Comparison of ENCODE assay signal across 8 cellular contexts in genomic region chr1:54996359-54996868, GRCh38. TPM values are rescaled to one million over a fixed set of nuclear protein-coding genes. Genes with fewer than 3 reads are reported as not detected.
DNase-seq lines count a peak whose midpoint lies in the region; ATAC-seq and TF ChIP-seq lines count a peak whose summit lies in the region.

No MANE protein-coding gene starts in this region.

- intact Hi-C loops in right lobe of liver (cut with DNase I) = loop anchor here (5.0 kb wide), 2 partner anchors 44 to 49 kb away; no protein-coding TSS in a partner anchor

- no peak for TF ChIP-seq POLR2A in right lobe of liver (IDR thresholded peaks at IDR 0.05)

- TF ChIP-seq CTCF in GM12872 (IDR thresholded peaks at IDR 0.05; ENCODE audit: insufficient read depth, low read depth, low read length) (peak; percentile 76), coronary artery (IDR thresholded peaks at IDR 0.05) (peak; percentile 76), right lobe of liver (IDR thresholded peaks at IDR 0.05) (peak; percentile 70 to 78 (median 74))

- no peak overlapping the region for H3K27ac ChIP-seq in coronary artery
- no peak overlapping the region for H3K27ac ChIP-seq in right lobe of liver

- H3K27me3 ChIP-seq in right lobe of liver = no peaks in the 10 kb centered on the region

- H3K9me3 ChIP-seq in right lobe of liver = no peaks in the 10 kb centered on the region

- ATAC-seq in HG02885 (IDR thresholded peaks at IDR 0.05; ENCODE audit: poor library complexity, unreplicated experiment) (peak; percentile 69), right lobe of liver (peak; percentile 83 to 95 (median 93)), HG03457 (IDR thresholded peaks at IDR 0.05; ENCODE audit: unreplicated experiment) (no peak)

- H3K4me1 ChIP-seq in right lobe of liver = peaks cover 0 to 7% (median 0%) of the 10 kb centered on the region in 4 donors

- 4% methylated on average over 4 of the region's 23 CpGs for WGBS in right lobe of liver (ENCODE audit: insufficient coverage, low coverage, low lambda C conversion rate, missing lambda C conversion rate)

- DNase-seq in NCI-H526 treated with DMSO at 0.1 percent for 48 hours (lab: John Stamatoyannopoulos, UW) = peak; percentile 40
- peak; percentile 78 for DNase-seq in activated CD4-positive, alpha-beta T cell treated with anti-CD3 and anti-CD28 coated beads, Interleukin-2, amount 50 U/mL, for 1 hour
- no peak for DNase-seq in coronary artery (ENCODE audit: low spot score)
- peak; percentile 77 to 82 (median 80) for DNase-seq in right lobe of liver
- peak; percentile 79 for DNase-seq in stimulated activated CD8-positive, alpha-beta memory T cell treated with anti-CD3 and anti-CD28 coated beads, Interleukin-15, amount 100 ng/mL, for 24 hours (ENCODE audit: low read depth)

- H3K4me3 ChIP-seq in coronary artery (no peak overlapping the region), right lobe of liver (no peak overlapping the region)

- no peaks in the 10 kb centered on the region for H3K36me3 ChIP-seq in right lobe of liver

RNA-seq across cellular contexts. Expression of gene BSND, which starts 2.3 kb away (rescaled TPM):
- total RNA-seq in right lobe of liver = not detected

RNA-seq across cellular contexts. Expression of gene TMEM61, which starts 16.0 kb away (rescaled TPM):
- total RNA-seq in right lobe of liver = under 1 TPM in 2 of 6 experiments, not detected in 4; 0.20 to 0.31 TPM

RNA-seq across cellular contexts. Expression of gene PCSK9, which starts 42.9 kb away (rescaled TPM):
- total RNA-seq in right lobe of liver = 10 to 100 TPM; 16.4 to 41.4 (median 31.3) TPM
